In genomic region chr7:80636709-80637108, GRCh38 we compare ENCODE assay signal across 21 cellular contexts. TPM values are rescaled to one million over a fixed set of nuclear protein-coding genes. Genes with fewer than 3 reads are reported as not detected.
"Had no signal": no experiment of that assay in that cellular context is flagged by ENCODE, and none has a peak within 500 bp of the region (broad histone marks: within the 10 kb centered on the region; RNA-seq: fewer than 3 reads in every experiment).

No MANE protein-coding gene starts in this region.

- H3K36me3 ChIP-seq: neutrophil, transverse colon had no signal

- H3K27me3 ChIP-seq: neutrophil, transverse colon had no signal

- H3K4me3 ChIP-seq: skin epidermis, transverse colon had no signal

- ATAC-seq: activated CD8-positive, alpha-beta T cell treated with anti-CD3 and anti-CD28 coated beads, Interleukin-2, amount 10 ng/mL, durations not matched to agents 7 days and 5 days; activated naive CD4-positive, alpha-beta T cell treated with anti-CD3 and anti-CD28 coated beads, Interleukin-2, amount 50 U/mL, for 72 hours; activated T-cell treated with anti-CD3 and anti-CD28 coated beads, Interleukin-2, amount 50 U/mL, for 72 hours; naive thymus-derived CD8-positive, alpha-beta T cell; WTC11 had no signal

- DNase-seq: activated CD4-positive, alpha-beta T cell treated with anti-CD3 and anti-CD28 coated beads for 48 hours; activated CD8-positive, alpha-beta memory T cell treated with anti-CD3 and anti-CD28 coated beads, Interleukin-2, amount 50 U/mL, for 4 hours; activated CD8-positive, alpha-beta T cell treated with anti-CD3 and anti-CD28 coated beads, Interleukin-2, amount 10 ng/mL, durations not matched to agents 7 days and 5 days; activated gamma-delta T cell; activated T-cell treated with anti-CD3 and anti-CD28 coated beads, Interleukin-2, amount 50 U/mL, for 72 hours; amniotic stem cell; caudate nucleus; immature natural killer cell; mammary epithelial cell; naive thymus-derived CD8-positive, alpha-beta T cell; retina; stimulated activated CD4-positive, alpha-beta T cell treated with anti-CD3 and anti-CD28 coated beads, Interleukin-4, amount 100 ng/mL, for 4 hours; stimulated activated CD8-positive, alpha-beta memory T cell treated with anti-CD3 and anti-CD28 coated beads, Interleukin-4, amount 100 ng/mL, for 48 hours; stimulated activated naive CD4-positive, alpha-beta T cell treated with Interleukin-2 at 50 U/mL for 16 hours; SW 1271; transverse colon had no signal

- H3K9me3 ChIP-seq: neutrophil, transverse colon had no signal

RNA-seq across cellular contexts. Expression of gene CD36, which starts 1.7 kb away (rescaled TPM):
- total RNA-seq: activated CD8-positive, alpha-beta T cell treated with anti-CD3 and anti-CD28 coated beads, Interleukin-2, amount 10 ng/mL, durations not matched to agents 7 days and 5 days; activated naive CD4-positive, alpha-beta T cell treated with anti-CD3 and anti-CD28 coated beads, Interleukin-2, amount 50 U/mL, for 72 hours; T-helper 2 cell treated with Interferon-gamma antibody and Interleukin-4, amounts not matched to agents 100 ng/mL and 5 ng/mL, for 36 hours had no signal
